Comparison of ENCODE assay signal across 2 cellular contexts in the genomic region with DNA sequence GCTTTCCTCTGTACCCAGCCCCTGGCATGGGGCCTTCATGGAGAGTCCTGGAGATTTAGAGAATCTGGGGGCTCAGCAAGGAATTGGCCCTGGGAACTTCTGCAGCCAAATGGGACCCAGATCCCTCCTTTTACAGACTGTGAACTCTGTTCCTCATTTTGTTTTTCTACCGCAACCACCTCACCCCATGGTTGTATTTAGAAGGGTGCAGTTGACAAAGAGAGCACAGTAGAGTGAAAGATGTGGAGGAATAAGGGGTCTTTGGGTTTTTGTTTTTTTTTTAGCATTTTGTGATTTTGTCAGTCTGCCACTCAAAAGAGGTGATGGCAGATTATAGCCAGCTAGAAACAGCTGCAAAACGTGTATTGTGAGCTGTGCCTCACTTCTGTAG.
TF ChIP-seq lines count a peak whose summit lies in the region.

No MANE protein-coding gene starts in this region.

TF ChIP-seq in H1, 55 proteins besides CTCF, POLR2A, EP300 and RAD21:
- no peak for TF ChIP-seq SIN3A (conservative IDR thresholded peaks at IDR 0.05 in 1 of 2, IDR thresholded peaks at IDR 0.05 in 1 of 2; ENCODE audit: low read depth in 1 of 2, low read length in 2 of 2)
- TF ChIP-seq HDAC2 (IDR thresholded peaks at IDR 0.05; ENCODE audit: borderline replicate concordance in 1 of 2, low read depth in 2 of 2, low read length in 2 of 2), result no peak
- TF ChIP-seq CHD2 (IDR thresholded peaks at IDR 0.05; ENCODE audit: low read length), result no peak
- no peak for TF ChIP-seq CBX8 (IDR thresholded peaks at IDR 0.05; ENCODE audit: borderline replicate concordance, low read depth, low read length)
- TF ChIP-seq KDM1A (IDR thresholded peaks at IDR 0.05; ENCODE audit: borderline replicate concordance, low read length), result no peak
- TF ChIP-seq TAF7 (optimal IDR thresholded peaks at IDR 0.05; ENCODE audit: borderline replicate concordance, low read depth, low read length), result no peak
- TF ChIP-seq, protein P1, sequence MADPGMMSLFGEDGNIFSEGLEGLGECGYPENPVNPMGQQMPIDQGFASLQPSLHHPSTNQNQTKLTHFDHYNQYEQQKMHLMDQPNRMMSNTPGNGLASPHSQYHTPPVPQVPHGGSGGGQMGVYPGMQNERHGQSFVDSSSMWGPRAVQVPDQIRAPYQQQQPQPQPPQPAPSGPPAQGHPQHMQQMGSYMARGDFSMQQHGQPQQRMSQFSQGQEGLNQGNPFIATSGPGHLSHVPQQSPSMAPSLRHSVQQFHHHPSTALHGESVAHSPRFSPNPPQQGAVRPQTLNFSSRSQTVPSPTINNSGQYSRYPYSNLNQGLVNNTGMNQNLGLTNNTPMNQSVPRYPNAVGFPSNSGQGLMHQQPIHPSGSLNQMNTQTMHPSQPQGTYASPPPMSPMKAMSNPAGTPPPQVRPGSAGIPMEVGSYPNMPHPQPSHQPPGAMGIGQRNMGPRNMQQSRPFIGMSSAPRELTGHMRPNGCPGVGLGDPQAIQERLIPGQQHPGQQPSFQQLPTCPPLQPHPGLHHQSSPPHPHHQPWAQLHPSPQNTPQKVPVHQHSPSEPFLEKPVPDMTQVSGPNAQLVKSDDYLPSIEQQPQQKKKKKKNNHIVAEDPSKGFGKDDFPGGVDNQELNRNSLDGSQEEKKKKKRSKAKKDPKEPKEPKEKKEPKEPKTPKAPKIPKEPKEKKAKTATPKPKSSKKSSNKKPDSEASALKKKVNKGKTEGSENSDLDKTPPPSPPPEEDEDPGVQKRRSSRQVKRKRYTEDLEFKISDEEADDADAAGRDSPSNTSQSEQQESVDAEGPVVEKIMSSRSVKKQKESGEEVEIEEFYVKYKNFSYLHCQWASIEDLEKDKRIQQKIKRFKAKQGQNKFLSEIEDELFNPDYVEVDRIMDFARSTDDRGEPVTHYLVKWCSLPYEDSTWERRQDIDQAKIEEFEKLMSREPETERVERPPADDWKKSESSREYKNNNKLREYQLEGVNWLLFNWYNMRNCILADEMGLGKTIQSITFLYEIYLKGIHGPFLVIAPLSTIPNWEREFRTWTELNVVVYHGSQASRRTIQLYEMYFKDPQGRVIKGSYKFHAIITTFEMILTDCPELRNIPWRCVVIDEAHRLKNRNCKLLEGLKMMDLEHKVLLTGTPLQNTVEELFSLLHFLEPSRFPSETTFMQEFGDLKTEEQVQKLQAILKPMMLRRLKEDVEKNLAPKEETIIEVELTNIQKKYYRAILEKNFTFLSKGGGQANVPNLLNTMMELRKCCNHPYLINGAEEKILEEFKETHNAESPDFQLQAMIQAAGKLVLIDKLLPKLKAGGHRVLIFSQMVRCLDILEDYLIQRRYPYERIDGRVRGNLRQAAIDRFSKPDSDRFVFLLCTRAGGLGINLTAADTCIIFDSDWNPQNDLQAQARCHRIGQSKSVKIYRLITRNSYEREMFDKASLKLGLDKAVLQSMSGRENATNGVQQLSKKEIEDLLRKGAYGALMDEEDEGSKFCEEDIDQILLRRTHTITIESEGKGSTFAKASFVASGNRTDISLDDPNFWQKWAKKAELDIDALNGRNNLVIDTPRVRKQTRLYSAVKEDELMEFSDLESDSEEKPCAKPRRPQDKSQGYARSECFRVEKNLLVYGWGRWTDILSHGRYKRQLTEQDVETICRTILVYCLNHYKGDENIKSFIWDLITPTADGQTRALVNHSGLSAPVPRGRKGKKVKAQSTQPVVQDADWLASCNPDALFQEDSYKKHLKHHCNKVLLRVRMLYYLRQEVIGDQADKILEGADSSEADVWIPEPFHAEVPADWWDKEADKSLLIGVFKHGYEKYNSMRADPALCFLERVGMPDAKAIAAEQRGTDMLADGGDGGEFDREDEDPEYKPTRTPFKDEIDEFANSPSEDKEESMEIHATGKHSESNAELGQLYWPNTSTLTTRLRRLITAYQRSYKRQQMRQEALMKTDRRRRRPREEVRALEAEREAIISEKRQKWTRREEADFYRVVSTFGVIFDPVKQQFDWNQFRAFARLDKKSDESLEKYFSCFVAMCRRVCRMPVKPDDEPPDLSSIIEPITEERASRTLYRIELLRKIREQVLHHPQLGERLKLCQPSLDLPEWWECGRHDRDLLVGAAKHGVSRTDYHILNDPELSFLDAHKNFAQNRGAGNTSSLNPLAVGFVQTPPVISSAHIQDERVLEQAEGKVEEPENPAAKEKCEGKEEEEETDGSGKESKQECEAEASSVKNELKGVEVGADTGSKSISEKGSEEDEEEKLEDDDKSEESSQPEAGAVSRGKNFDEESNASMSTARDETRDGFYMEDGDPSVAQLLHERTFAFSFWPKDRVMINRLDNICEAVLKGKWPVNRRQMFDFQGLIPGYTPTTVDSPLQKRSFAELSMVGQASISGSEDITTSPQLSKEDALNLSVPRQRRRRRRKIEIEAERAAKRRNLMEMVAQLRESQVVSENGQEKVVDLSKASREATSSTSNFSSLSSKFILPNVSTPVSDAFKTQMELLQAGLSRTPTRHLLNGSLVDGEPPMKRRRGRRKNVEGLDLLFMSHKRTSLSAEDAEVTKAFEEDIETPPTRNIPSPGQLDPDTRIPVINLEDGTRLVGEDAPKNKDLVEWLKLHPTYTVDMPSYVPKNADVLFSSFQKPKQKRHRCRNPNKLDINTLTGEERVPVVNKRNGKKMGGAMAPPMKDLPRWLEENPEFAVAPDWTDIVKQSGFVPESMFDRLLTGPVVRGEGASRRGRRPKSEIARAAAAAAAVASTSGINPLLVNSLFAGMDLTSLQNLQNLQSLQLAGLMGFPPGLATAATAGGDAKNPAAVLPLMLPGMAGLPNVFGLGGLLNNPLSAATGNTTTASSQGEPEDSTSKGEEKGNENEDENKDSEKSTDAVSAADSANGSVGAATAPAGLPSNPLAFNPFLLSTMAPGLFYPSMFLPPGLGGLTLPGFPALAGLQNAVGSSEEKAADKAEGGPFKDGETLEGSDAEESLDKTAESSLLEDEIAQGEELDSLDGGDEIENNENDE (IDR thresholded peaks at IDR 0.05; ENCODE audit: insufficient replicate concordance, low read length), result no peak
- no peak for TF ChIP-seq HDAC6 (IDR thresholded peaks at IDR 0.05; ENCODE audit: low read depth, low read length)
- TF ChIP-seq CHD1 (IDR thresholded peaks at IDR 0.05; ENCODE audit: low read depth, low read length), result no peak
- TF ChIP-seq SIRT6 (IDR thresholded peaks at IDR 0.05; ENCODE audit: low read length), result no peak
- no peak for TF ChIP-seq GABPA (IDR thresholded peaks at IDR 0.05; ENCODE audit: borderline replicate concordance, insufficient read depth, low read length)
- TF ChIP-seq POLR2AphosphoS5 (IDR thresholded peaks at IDR 0.05; ENCODE audit: low read depth, low read length), result no peak
- no peak for TF ChIP-seq FOSL1 (IDR thresholded peaks at IDR 0.05; ENCODE audit: insufficient read depth, low read depth, low read length)
- no peak for TF ChIP-seq PHF8 (conservative IDR thresholded peaks at IDR 0.05; ENCODE audit: low read depth, low read length)
- no peak for TF ChIP-seq POU5F1 (IDR thresholded peaks at IDR 0.05; ENCODE audit: low read depth, low read length)
- TF ChIP-seq RNF2 (IDR thresholded peaks at IDR 0.05; ENCODE audit: borderline replicate concordance, low read depth, low read length, missing control alignments, poor library complexity, severe bottlenecking), result no peak

TF ChIP-seq in GM12891, 5 proteins besides CTCF, POLR2A, EP300 and RAD21:
- no peak for TF ChIP-seq TAF1 (IDR thresholded peaks at IDR 0.05; ENCODE audit: low read depth, low read length)
- no peak for TF ChIP-seq POLR2AphosphoS5 (IDR thresholded peaks at IDR 0.05; ENCODE audit: low read depth, low read length)
- no peak for TF ChIP-seq POU2F2 (IDR thresholded peaks at IDR 0.05; ENCODE audit: low read depth, low read length)
- no peak for TF ChIP-seq SPI1 (IDR thresholded peaks at IDR 0.05; ENCODE audit: low read depth, low read length)
